Comparison of ENCODE assay signal across 8 cellular contexts in genomic region chr7:128937647-128938523, GRCh38. TPM values are rescaled to one million over a fixed set of nuclear protein-coding genes. Genes with fewer than 3 reads are reported as not detected.
A peak's percentile ranks its signal among the peaks of the same experiment; 100 is the strongest.
DNase-seq lines count a peak whose midpoint lies in the region; ATAC-seq and TF ChIP-seq lines count a peak whose summit lies in the region.

TSS of gene IRF5 (plus strand) at chr7:128937927. CDS start at chr7:128942082, 4,155 bp downstream.

- H3K4me1 Mint-ChIP-seq in activated CD4-positive, alpha-beta T cell treated with anti-CD3 and anti-CD28 coated beads, Interleukin-2, amount 10 ng/mL, durations not matched to agents 24 days and 14 days: peaks cover 37% of the 10 kb centered on the region
- peaks cover 44 to 57% (median 51%) of the 10 kb centered on the region in 3 donors for H3K4me1 Mint-ChIP-seq in IgD-negative memory B cell
- H3K4me1 Mint-ChIP-seq in activated CD8-positive, alpha-beta memory T cell treated with anti-CD3 and anti-CD28 coated beads, Interleukin-2, amount 10 ng/mL, durations not matched to agents 7 days and 5 days: peaks cover 44% of the 10 kb centered on the region

- H3K36me3 Mint-ChIP-seq in activated CD4-positive, alpha-beta T cell treated with anti-CD3 and anti-CD28 coated beads, Interleukin-2, amount 10 ng/mL, durations not matched to agents 24 days and 14 days (ENCODE audit: low read depth): peaks cover 7% of the 10 kb centered on the region
- H3K36me3 Mint-ChIP-seq in IgD-negative memory B cell: peaks cover 2% of the 10 kb centered on the region
- H3K36me3 Mint-ChIP-seq in activated CD8-positive, alpha-beta memory T cell treated with anti-CD3 and anti-CD28 coated beads, Interleukin-2, amount 10 ng/mL, durations not matched to agents 7 days and 5 days: peaks cover 1% of the 10 kb centered on the region

- H3K27ac Mint-ChIP-seq in activated CD4-positive, alpha-beta T cell treated with anti-CD3 and anti-CD28 coated beads, Interleukin-2, amount 10 ng/mL, durations not matched to agents 24 days and 14 days: peak within 1 kb of the TSS; percentile 85
- peak within 1 kb of the TSS; percentile 97 to 98 (median 97) for H3K27ac Mint-ChIP-seq in IgD-negative memory B cell
- H3K27ac Mint-ChIP-seq in activated CD8-positive, alpha-beta memory T cell treated with anti-CD3 and anti-CD28 coated beads, Interleukin-2, amount 10 ng/mL, durations not matched to agents 7 days and 5 days: peak within 1 kb of the TSS; percentile 67

- H3K79me2 ChIP-seq in parathyroid adenoma: no peaks in the 10 kb centered on the region

- peak within 1 kb of the TSS; percentile 86 for H2AFZ ChIP-seq in parathyroid adenoma

- H3K9me3 ChIP-seq in cardiac muscle cell (ENCODE audit: low read depth) (no peaks in the 10 kb centered on the region), parathyroid adenoma (ENCODE audit: control insufficient read depth, low read length) (no peaks in the 10 kb centered on the region)

- peak within 1 kb of the TSS; percentile 92 for H3K4me2 ChIP-seq in parathyroid adenoma (ENCODE audit: low read length)

- intact Hi-C loops in activated CD4-positive, alpha-beta T cell treated with anti-CD3 and anti-CD28 coated beads, Interleukin-2, amount 10 ng/mL, durations not matched to agents 24 days and 14 days (cut with micrococcal nuclease): loop anchor here (1.0 kb wide), 2 partner anchors 25 to 116 kb away; no protein-coding TSS in a partner anchor

- no peaks in the 10 kb centered on the region for H3K36me3 ChIP-seq in cardiac muscle cell
- H3K36me3 ChIP-seq in parathyroid adenoma (ENCODE audit: control insufficient read depth, insufficient read depth, low read length): no peaks in the 10 kb centered on the region

- H3K9me3 Mint-ChIP-seq in activated CD4-positive, alpha-beta T cell treated with anti-CD3 and anti-CD28 coated beads, Interleukin-2, amount 10 ng/mL, durations not matched to agents 24 days and 14 days: peaks cover 5% of the 10 kb centered on the region
- H3K9me3 Mint-ChIP-seq in IgD-negative memory B cell: no peaks in the 10 kb centered on the region
- no peaks in the 10 kb centered on the region for H3K9me3 Mint-ChIP-seq in activated CD8-positive, alpha-beta memory T cell treated with anti-CD3 and anti-CD28 coated beads, Interleukin-2, amount 10 ng/mL, durations not matched to agents 7 days and 5 days (ENCODE audit: low read depth)

- peak; percentile 45 for ATAC-seq in activated CD8-positive, alpha-beta memory T cell treated with anti-CD3 and anti-CD28 coated beads, Interleukin-2, amount 10 ng/mL, durations not matched to agents 7 days and 5 days

- H3K27me3 ChIP-seq in cardiac muscle cell: peaks cover 85% of the 10 kb centered on the region
- no peaks in the 10 kb centered on the region for H3K27me3 ChIP-seq in parathyroid adenoma (ENCODE audit: control insufficient read depth, insufficient read depth, low read length)

- H3K4me3 ChIP-seq in cardiac muscle cell: peak within 1 kb of the TSS; percentile 39
- peak within 1 kb of the TSS; percentile 65 for H3K4me3 ChIP-seq in parathyroid adenoma (ENCODE audit: low read depth, low read length)

- H3K27ac ChIP-seq in cardiac muscle cell (no peak within 1 kb of the TSS), parathyroid adenoma (peak within 1 kb of the TSS; percentile 38)

- peaks cover 17% of the 10 kb centered on the region for H3K27me3 Mint-ChIP-seq in activated CD4-positive, alpha-beta T cell treated with anti-CD3 and anti-CD28 coated beads, Interleukin-2, amount 10 ng/mL, durations not matched to agents 24 days and 14 days
- H3K27me3 Mint-ChIP-seq in IgD-negative memory B cell: peaks cover 1% of the 10 kb centered on the region
- peaks cover 15% of the 10 kb centered on the region for H3K27me3 Mint-ChIP-seq in activated CD8-positive, alpha-beta memory T cell treated with anti-CD3 and anti-CD28 coated beads, Interleukin-2, amount 10 ng/mL, durations not matched to agents 7 days and 5 days

- peak within 1 kb of the TSS; percentile 57 for H3K9ac ChIP-seq in parathyroid adenoma

- TF ChIP-seq CTCF in cardiac muscle cell (IDR thresholded peaks at IDR 0.05; ENCODE audit: low read depth, low read length) (no peak), parathyroid adenoma (IDR thresholded peaks at IDR 0.05) (no peak)

- CTCF ChIA-PET in activated CD8-positive, alpha-beta memory T cell treated with anti-CD3 and anti-CD28 coated beads, Interleukin-2, amount 10 ng/mL, durations not matched to agents 7 days and 5 days (lab: Charles Lee): interaction anchor here (0.9 to 1.4 kb wide), 3 partner anchors 10 to 154 kb away, joined by 3 to 6 read pairs (median 4); no protein-coding TSS in a partner anchor

- H3K4me3 Mint-ChIP-seq in activated CD4-positive, alpha-beta T cell treated with anti-CD3 and anti-CD28 coated beads, Interleukin-2, amount 10 ng/mL, durations not matched to agents 24 days and 14 days: peak within 1 kb of the TSS; percentile 91
- peak within 1 kb of the TSS; percentile 96 to 100 (median 97) for H3K4me3 Mint-ChIP-seq in IgD-negative memory B cell
- peak within 1 kb of the TSS; percentile 84 for H3K4me3 Mint-ChIP-seq in activated CD8-positive, alpha-beta memory T cell treated with anti-CD3 and anti-CD28 coated beads, Interleukin-2, amount 10 ng/mL, durations not matched to agents 7 days and 5 days

- H3K4me1 ChIP-seq in cardiac muscle cell (ENCODE audit: low read depth) (no peaks in the 10 kb centered on the region), parathyroid adenoma (no peaks in the 10 kb centered on the region)

- peak; percentile 79 for DNase-seq in activated CD4-positive, alpha-beta T cell treated with anti-CD3 and anti-CD28 coated beads, Interleukin-2, amount 10 ng/mL, durations not matched to agents 24 days and 14 days
- no peak for DNase-seq in activated CD4-positive, alpha-beta T cell treated with anti-CD3 and anti-CD28 coated beads, Interleukin-2, amount 50 U/mL, for 4 hours
- DNase-seq in activated CD8-positive, alpha-beta memory T cell treated with anti-CD3 and anti-CD28 coated beads, Interleukin-2, amount 10 ng/mL, durations not matched to agents 7 days and 5 days: no peak
- peak in 1 of 2 donors; percentile 52 for DNase-seq in cardiac muscle cell (ENCODE audit: low read depth in 1 of 2, low spot score in 1 of 2)
- DNase-seq in pons (ENCODE audit: low spot score): no peak
- no peak for DNase-seq in dedifferentiated amniotic fluid mesenchymal stem cell (ENCODE audit: extremely low spot score)

RNA-seq across cellular contexts. Expression of gene IRF5, which starts in this region (rescaled TPM):
- total RNA-seq in activated CD4-positive, alpha-beta T cell treated with anti-CD3 and anti-CD28 coated beads, Interleukin-2, amount 10 ng/mL, durations not matched to agents 24 days and 14 days: 16.2 and 18.6 TPM in 2 replicates
- polyA plus RNA-seq in IgD-negative memory B cell (132 TPM), cardiac muscle cell (not detected in 2 replicates)
- 10 to 100 TPM; 16.5 to 17.7 TPM for total RNA-seq in activated CD8-positive, alpha-beta memory T cell treated with anti-CD3 and anti-CD28 coated beads, Interleukin-2, amount 10 ng/mL, durations not matched to agents 7 days and 5 days
- not detected in 2 replicates for total RNA-seq in cardiac muscle cell

Comparison
In these comparisons a context has a peak if more than half of its experiments do, and no peak if none do; other contexts are left out.
1. RNA of gene IRF5 (total RNA-seq): 16.2 to 18.6 TPM in activated CD4-positive, alpha-beta T cell treated with anti-CD3 and anti-CD28 coated beads, Interleukin-2, amount 10 ng/mL, durations not matched to agents 24 days and 14 days and 16.5 to 17.7 TPM in activated CD8-positive, alpha-beta memory T cell treated with anti-CD3 and anti-CD28 coated beads, Interleukin-2, amount 10 ng/mL, durations not matched to agents 7 days and 5 days; not detected in cardiac muscle cell; every median in the first group is over 10 times any median in the second.
2. RNA of gene IRF5 (polyA plus RNA-seq): 132 TPM in IgD-negative memory B cell (single experiment); not detected in cardiac muscle cell; every median in the first group is over 100 times any median in the second.
3. Peak in every context shown above with its lines, with median percentiles within 50 percentile points of each other: H3K27ac Mint-ChIP-seq and H3K4me3 Mint-ChIP-seq.